In genomic region chr6:107869871-107870270, GRCh38 we compare ENCODE assay signal across 15 cellular contexts. TPM values are rescaled to one million over a fixed set of nuclear protein-coding genes. Genes with fewer than 3 reads are reported as not detected.
DNase-seq lines count a peak whose midpoint lies in the region; ATAC-seq and TF ChIP-seq lines count a peak whose summit lies in the region.
"Had no signal": no experiment of that assay in that cellular context is flagged by ENCODE, and none has a peak within 500 bp of the region (broad histone marks: within the 10 kb centered on the region; RNA-seq: fewer than 3 reads in every experiment).

No MANE protein-coding gene starts in this region.

- DNase-seq in activated naive CD4-positive, alpha-beta T cell treated with anti-CD3 and anti-CD28 coated beads, Interleukin-2, amount 10 ng/mL, durations not matched to agents 7 days and 5 days: no peak
- DNase-seq in activated naive CD4-positive, alpha-beta T cell (lab: John Stamatoyannopoulos, UW): no peak
- DNase-seq in NCI-H82 (lab: John Stamatoyannopoulos, UW) (peak; percentile 67), type B pancreatic cell (ENCODE audit: extremely low spot score, unreplicated experiment) (no peak), NCI-H2081 treated with DMSO at 0.1 percent for 48 hours (lab: John Stamatoyannopoulos, UW) (no peak), KBM-7 (no peak)
- DNase-seq: activated CD4-positive, alpha-beta T cell treated with anti-CD3 and anti-CD28 coated beads, Interleukin-2, amount 50 U/mL, for 48 hours; DMS79; pancreas; transverse colon had no signal

- no peak overlapping the region for H3K4me3 Mint-ChIP-seq in activated naive CD4-positive, alpha-beta T cell treated with anti-CD3 and anti-CD28 coated beads, Interleukin-2, amount 10 ng/mL, durations not matched to agents 7 days and 5 days
- H3K4me3 Mint-ChIP-seq in type B pancreatic cell: no peak overlapping the region
- H3K4me3 Mint-ChIP-seq: T-helper 2 cell treated with Interferon-gamma antibody and Interleukin-4, amounts not matched to agents 5 μg/mL and 100 μg/mL, for 36 hours had no signal

- ATAC-seq in esophagus mucosa (peak; percentile 41), HG02938 (IDR thresholded peaks at IDR 0.05; ENCODE audit: unreplicated experiment) (no peak)
- ATAC-seq: pancreas had no signal

- peak overlapping the region; percentile 30 for H3K27ac Mint-ChIP-seq in activated naive CD4-positive, alpha-beta T cell treated with anti-CD3 and anti-CD28 coated beads, Interleukin-2, amount 10 ng/mL, durations not matched to agents 7 days and 5 days
- peak overlapping the region; percentile 39 for H3K27ac Mint-ChIP-seq in type B pancreatic cell
- H3K27ac Mint-ChIP-seq: T-helper 2 cell treated with Interferon-gamma antibody and Interleukin-4, amounts not matched to agents 5 μg/mL and 100 μg/mL, for 36 hours had no signal

- in situ Hi-C loops in KBM-7 (cut with MboI; ENCODE audit: low pct_unique_long_range_greater_than_20kb, low sequenced_read_pairs): no loop called here

- TF ChIP-seq CTCF in type B pancreatic cell (conservative IDR thresholded peaks at IDR 0.05): peak; percentile 15

- H3K9me3 Mint-ChIP-seq in activated naive CD4-positive, alpha-beta T cell treated with anti-CD3 and anti-CD28 coated beads, Interleukin-2, amount 10 ng/mL, durations not matched to agents 7 days and 5 days: no peaks in the 10 kb centered on the region
- no peaks in the 10 kb centered on the region for H3K9me3 Mint-ChIP-seq in type B pancreatic cell
- H3K9me3 Mint-ChIP-seq: T-helper 2 cell treated with Interferon-gamma antibody and Interleukin-4, amounts not matched to agents 5 μg/mL and 100 μg/mL, for 36 hours had no signal

- peaks cover 12% of the 10 kb centered on the region for H3K4me1 Mint-ChIP-seq in activated naive CD4-positive, alpha-beta T cell treated with anti-CD3 and anti-CD28 coated beads, Interleukin-2, amount 10 ng/mL, durations not matched to agents 7 days and 5 days
- H3K4me1 Mint-ChIP-seq in type B pancreatic cell (ENCODE audit: unreplicated experiment): peaks cover 5% of the 10 kb centered on the region

- CTCF ChIA-PET in activated naive CD4-positive, alpha-beta T cell treated with anti-CD3 and anti-CD28 coated beads, Interleukin-2, amount 10 ng/mL, durations not matched to agents 7 days and 5 days (lab: Charles Lee): interaction anchor here (0.9 to 6.2 kb wide), 3 partner anchors 22 to 141 kb away, joined by 3 to 53 read pairs (median 48); no protein-coding TSS in a partner anchor

- no peaks in the 10 kb centered on the region for H3K27me3 Mint-ChIP-seq in activated naive CD4-positive, alpha-beta T cell treated with anti-CD3 and anti-CD28 coated beads, Interleukin-2, amount 10 ng/mL, durations not matched to agents 7 days and 5 days
- no peaks in the 10 kb centered on the region for H3K27me3 Mint-ChIP-seq in type B pancreatic cell

- peaks cover 31% of the 10 kb centered on the region for H3K36me3 Mint-ChIP-seq in activated naive CD4-positive, alpha-beta T cell treated with anti-CD3 and anti-CD28 coated beads, Interleukin-2, amount 10 ng/mL, durations not matched to agents 7 days and 5 days
- H3K36me3 Mint-ChIP-seq in type B pancreatic cell: peaks cover 9% of the 10 kb centered on the region

RNA-seq across cellular contexts. Expression of gene SCML4, which starts 45.8 kb away (rescaled TPM):
- 0.72 TPM for total RNA-seq in esophagus mucosa
- 0.33 and 0.43 TPM in 2 replicates for total RNA-seq in type B pancreatic cell (ENCODE audit: low replicate concordance)
- total RNA-seq: fibroblast of lung, lung microvascular endothelial cell had no signal
